In the genomic region with DNA sequence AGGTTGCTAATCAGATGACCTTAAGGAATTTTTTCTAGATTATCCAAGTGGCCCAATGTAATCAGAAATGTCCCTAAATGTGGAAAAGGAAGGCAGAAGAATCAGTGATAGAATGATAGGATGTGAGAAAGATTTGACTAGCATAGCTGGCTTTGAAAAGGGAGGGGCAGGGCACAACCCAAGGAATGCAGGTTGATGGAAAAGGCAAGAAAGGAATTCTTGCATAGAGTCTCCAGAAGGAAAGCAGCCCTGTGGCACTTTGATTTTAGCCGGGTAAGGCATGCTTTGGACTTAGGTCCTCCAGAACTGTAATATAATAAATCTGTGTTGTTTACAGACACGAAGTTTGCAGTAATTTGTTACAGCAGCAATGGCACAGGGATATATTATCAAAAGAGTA, we compare ENCODE assay signal across 27 cellular contexts.
A peak's percentile ranks its signal among the peaks of the same experiment; 100 is the strongest.
DNase-seq lines count a peak whose midpoint lies in the region; ATAC-seq and TF ChIP-seq lines count a peak whose summit lies in the region.
"Had no signal": no experiment of that assay in that cellular context is flagged by ENCODE, and none has a peak within 500 bp of the region (broad histone marks: within the 10 kb centered on the region; RNA-seq: fewer than 3 reads in every experiment).

No MANE protein-coding gene starts in this region.

- H3K27ac ChIP-seq in neural progenitor cell, result no peak overlapping the region
- H3K27ac ChIP-seq: 22Rv1, C4-2B, PC-9 had no signal

- H3K9me3 Mint-ChIP-seq in WTC11, result no peaks in the 10 kb centered on the region
- no peaks in the 10 kb centered on the region for H3K9me3 Mint-ChIP-seq in neural progenitor cell
- H3K9me3 Mint-ChIP-seq: CD8-positive, alpha-beta T cell had no signal

- H3K9me3 ChIP-seq in neural progenitor cell (ENCODE audit: low read depth), result no peaks in the 10 kb centered on the region
- H3K9me3 ChIP-seq: Caco-2 had no signal

- no peak overlapping the region for H3K4me3 ChIP-seq in neural progenitor cell
- H3K4me3 ChIP-seq: K562, PC-9 had no signal

- H3K27me3 ChIP-seq in neural progenitor cell, result no peaks in the 10 kb centered on the region

- intact Hi-C loops in posterior cingulate gyrus (cut with DNase I), result no loop called here

- no peak for TF ChIP-seq CTCF in WTC11 (IDR thresholded peaks at IDR 0.05)
- no peak for TF ChIP-seq CTCF in neural progenitor cell (IDR thresholded peaks at IDR 0.05)

- H3K4me1 ChIP-seq in neural progenitor cell, result peaks cover 3% of the 10 kb centered on the region
- H3K4me1 ChIP-seq: Caco-2 had no signal

- peak; percentile 51 for DNase-seq in ELF-1 (ENCODE audit: low read depth, low spot score)
- DNase-seq in WTC11 (ENCODE audit: low spot score), result peak; percentile 41
- DNase-seq in iPS-NIHi11 (ENCODE audit: low spot score), result peak; percentile 40
- peak; percentile 26 for DNase-seq in neural progenitor cell (ENCODE audit: low spot score)
- no peak for DNase-seq in kidney glomerular epithelial cell (lab: John Stamatoyannopoulos, UW)
- no peak for DNase-seq in posterior cingulate gyrus
- no peak for DNase-seq in GM19238 (ENCODE audit: insufficient read length, low spot score)
- DNase-seq: Caco-2; CD8-positive, alpha-beta T cell; DMS 273 treated with DMSO at 0.1 percent for 48 hours; DMS79; H7; Kasumi-1; NCI-H1105; NCI-H1436 treated with DMSO at 0.1 percent for 48 hours; NCI-H187 treated with DMSO at 0.1 percent for 48 hours; NCI-H2107; NCI-H446; NCI-H524 treated with DMSO at 0.1 percent for 48 hours; NCI-H82; NK-92 treated with Interleukin-12 subunit alpha and Interleukin-12 subunit beta, amount 100 ng/mL, for 24 hours; PC-9 had no signal

- H3F3A ChIP-seq in neural progenitor cell (ENCODE audit: low read depth), result no peaks in the 10 kb centered on the region

- no peaks in the 10 kb centered on the region for H4K20me1 ChIP-seq in neural progenitor cell (ENCODE audit: low read depth)

- H3K4me3 Mint-ChIP-seq in WTC11 (no peak overlapping the region), neural progenitor cell (no peak overlapping the region)
- H3K4me3 Mint-ChIP-seq: B cell; CD8-positive, alpha-beta T cell had no signal

- peak; percentile 96 for ATAC-seq in WTC11
- ATAC-seq: CD8-positive, alpha-beta T cell; K562; Right ventricle myocardium inferior had no signal

- H3K27me3 Mint-ChIP-seq in WTC11 (ENCODE audit: low read depth), result no peaks in the 10 kb centered on the region; the same call in 1 of the 2 replicates
- H3K27me3 Mint-ChIP-seq in neural progenitor cell (ENCODE audit: insufficient read depth, low read depth), result peaks cover 2% of the 10 kb centered on the region

- H2AFZ ChIP-seq in neural progenitor cell (replicated peaks), result peak overlapping the region; percentile 6
- H2AFZ ChIP-seq: PC-9 had no signal

- no peak overlapping the region for H3K4me2 ChIP-seq in neural progenitor cell
- H3K4me2 ChIP-seq: PC-9 had no signal

- no peak overlapping the region for H3K9ac ChIP-seq in neural progenitor cell

- H3K79me2 ChIP-seq in neural progenitor cell (ENCODE audit: low read depth), result no peaks in the 10 kb centered on the region

- 0 out of 2 replicates have a peak overlapping the region, but pooled peaks have one; percentile 46 for H3K27ac Mint-ChIP-seq in WTC11
- no peak overlapping the region for H3K27ac Mint-ChIP-seq in neural progenitor cell
- H3K27ac Mint-ChIP-seq: B cell; CD8-positive, alpha-beta T cell had no signal

- no peaks in the 10 kb centered on the region for H3K36me3 ChIP-seq in neural progenitor cell

- H3K4me1 Mint-ChIP-seq in WTC11 (peaks cover 13% of the 10 kb centered on the region), neural progenitor cell (peaks cover 8% of the 10 kb centered on the region)

- CTCF ChIA-PET in WTC11 (lab: Charles Lee), result interaction anchor here (0.7 kb wide), 1 partner anchor 13 kb away, joined by 3 read pairs; no protein-coding TSS in a partner anchor

- POLR2A ChIA-PET in WTC11 (lab: Charles Lee), result no interaction called here

- no peaks in the 10 kb centered on the region for H3K36me3 Mint-ChIP-seq in WTC11
- no peaks in the 10 kb centered on the region for H3K36me3 Mint-ChIP-seq in neural progenitor cell
- H3K36me3 Mint-ChIP-seq: CD8-positive, alpha-beta T cell had no signal

TF ChIP-seq in WTC11, 78 proteins besides CTCF, POLR2A, EP300 and RAD21:
- TF ChIP-seq FOXP1 (CRISPR knock-in tag; IDR thresholded peaks at IDR 0.05; ENCODE audit: borderline replicate concordance), result no peak
- no peak for TF ChIP-seq MYBL2 (CRISPR knock-in tag; IDR thresholded peaks at IDR 0.05)
- TF ChIP-seq TEAD4 (CRISPR knock-in tag; IDR thresholded peaks at IDR 0.05), result no peak
- TF ChIP-seq ETV6 (CRISPR knock-in tag; IDR thresholded peaks at IDR 0.05), result no peak
- TF ChIP-seq EMX1 (CRISPR knock-in tag; IDR thresholded peaks at IDR 0.05), result no peak
- no peak for TF ChIP-seq KAT7 (CRISPR knock-in tag; IDR thresholded peaks at IDR 0.05; ENCODE audit: borderline replicate concordance)
- TF ChIP-seq OVOL2 (CRISPR knock-in tag; IDR thresholded peaks at IDR 0.05; ENCODE audit: borderline replicate concordance), result no peak
- TF ChIP-seq, protein P1, sequence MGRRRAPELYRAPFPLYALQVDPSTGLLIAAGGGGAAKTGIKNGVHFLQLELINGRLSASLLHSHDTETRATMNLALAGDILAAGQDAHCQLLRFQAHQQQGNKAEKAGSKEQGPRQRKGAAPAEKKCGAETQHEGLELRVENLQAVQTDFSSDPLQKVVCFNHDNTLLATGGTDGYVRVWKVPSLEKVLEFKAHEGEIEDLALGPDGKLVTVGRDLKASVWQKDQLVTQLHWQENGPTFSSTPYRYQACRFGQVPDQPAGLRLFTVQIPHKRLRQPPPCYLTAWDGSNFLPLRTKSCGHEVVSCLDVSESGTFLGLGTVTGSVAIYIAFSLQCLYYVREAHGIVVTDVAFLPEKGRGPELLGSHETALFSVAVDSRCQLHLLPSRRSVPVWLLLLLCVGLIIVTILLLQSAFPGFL (CRISPR knock-in tag; IDR thresholded peaks at IDR 0.05; ENCODE audit: borderline replicate concordance), result no peak
- TF ChIP-seq ELF4 (CRISPR knock-in tag; IDR thresholded peaks at IDR 0.05; ENCODE audit: low read depth), result no peak
- TF ChIP-seq, protein P2, sequence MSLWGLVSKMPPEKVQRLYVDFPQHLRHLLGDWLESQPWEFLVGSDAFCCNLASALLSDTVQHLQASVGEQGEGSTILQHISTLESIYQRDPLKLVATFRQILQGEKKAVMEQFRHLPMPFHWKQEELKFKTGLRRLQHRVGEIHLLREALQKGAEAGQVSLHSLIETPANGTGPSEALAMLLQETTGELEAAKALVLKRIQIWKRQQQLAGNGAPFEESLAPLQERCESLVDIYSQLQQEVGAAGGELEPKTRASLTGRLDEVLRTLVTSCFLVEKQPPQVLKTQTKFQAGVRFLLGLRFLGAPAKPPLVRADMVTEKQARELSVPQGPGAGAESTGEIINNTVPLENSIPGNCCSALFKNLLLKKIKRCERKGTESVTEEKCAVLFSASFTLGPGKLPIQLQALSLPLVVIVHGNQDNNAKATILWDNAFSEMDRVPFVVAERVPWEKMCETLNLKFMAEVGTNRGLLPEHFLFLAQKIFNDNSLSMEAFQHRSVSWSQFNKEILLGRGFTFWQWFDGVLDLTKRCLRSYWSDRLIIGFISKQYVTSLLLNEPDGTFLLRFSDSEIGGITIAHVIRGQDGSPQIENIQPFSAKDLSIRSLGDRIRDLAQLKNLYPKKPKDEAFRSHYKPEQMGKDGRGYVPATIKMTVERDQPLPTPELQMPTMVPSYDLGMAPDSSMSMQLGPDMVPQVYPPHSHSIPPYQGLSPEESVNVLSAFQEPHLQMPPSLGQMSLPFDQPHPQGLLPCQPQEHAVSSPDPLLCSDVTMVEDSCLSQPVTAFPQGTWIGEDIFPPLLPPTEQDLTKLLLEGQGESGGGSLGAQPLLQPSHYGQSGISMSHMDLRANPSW (CRISPR knock-in tag; conservative IDR thresholded peaks at IDR 0.05; ENCODE audit: low read depth), result no peak
- TF ChIP-seq TEAD1 (CRISPR knock-in tag; IDR thresholded peaks at IDR 0.05), result no peak
- TF ChIP-seq ZNF423 (CRISPR knock-in tag; IDR thresholded peaks at IDR 0.05), result no peak

Comparison
In these comparisons a context has a peak if more than half of its experiments do, and no peak if none do; other contexts are left out.
1. DNase-seq: peak in ELF-1 (single experiment), WTC11 (single experiment), iPS-NIHi11 (single experiment) and neural progenitor cell (single experiment); none in kidney glomerular epithelial cell (single experiment), posterior cingulate gyrus (0 of 10) and GM19238 (single experiment).